In the genomic region with DNA sequence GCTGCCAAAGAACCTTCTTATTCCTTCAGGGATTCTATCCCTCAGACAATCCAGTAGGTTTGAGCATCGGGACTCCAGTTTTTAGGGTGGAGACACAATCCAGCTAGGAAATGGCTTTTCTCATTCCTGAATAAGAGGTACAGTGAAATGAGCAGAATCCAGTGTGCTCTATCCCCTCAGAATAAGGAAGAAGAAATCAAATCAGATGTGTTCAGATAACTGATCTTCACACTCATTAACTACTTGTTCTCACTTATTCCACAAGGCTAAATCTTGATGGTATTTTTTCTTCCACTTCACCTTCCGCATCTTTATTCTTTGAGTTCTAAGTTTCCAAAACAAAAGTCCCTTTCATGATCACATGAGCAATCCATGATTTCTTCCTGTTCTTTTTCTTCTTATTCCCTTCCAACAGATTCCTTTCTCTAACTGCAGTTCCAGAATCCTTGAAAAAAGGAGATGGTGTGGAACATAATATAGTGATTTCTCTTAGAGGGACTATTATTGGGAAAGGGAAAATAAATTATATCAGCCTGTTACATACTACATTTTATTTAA, we compare ENCODE assay signal across 8 cellular contexts. TPM values are rescaled to one million over a fixed set of nuclear protein-coding genes. Genes with fewer than 3 reads are reported as not detected.
A peak's percentile ranks its signal among the peaks of the same experiment; 100 is the strongest.
DNase-seq lines count a peak whose midpoint lies in the region; ATAC-seq, FAIRE-seq and TF ChIP-seq lines count a peak whose summit lies in the region.

No MANE protein-coding gene starts in this region.

- H3K4me1 ChIP-seq in A673 (ENCODE audit: insufficient read depth, low read length, poor library complexity, severe bottlenecking) (peaks cover 10% of the 10 kb centered on the region), HEK293 (ENCODE audit: control insufficient read depth, insufficient read depth, low read length) (peaks cover 2% of the 10 kb centered on the region; the same call in 1 of the 2 replicates), GM12878 (ENCODE audit: control insufficient read depth, insufficient read depth, low read length) (peaks cover 15% of the 10 kb centered on the region)

- peak overlapping the region; percentile 63 for H3K9ac ChIP-seq in GM12878 (ENCODE audit: control insufficient read depth, insufficient read depth, low read length)

- no peaks in the 10 kb centered on the region for H3K9me3 ChIP-seq in A673 (ENCODE audit: low read depth, low read length, poor library complexity, severe bottlenecking)
- H3K9me3 ChIP-seq in HEK293 (ENCODE audit: control insufficient read depth, insufficient read depth, low read depth, low read length) = no peaks in the 10 kb centered on the region
- H3K9me3 ChIP-seq in GM12878 (replicated peaks; ENCODE audit: control insufficient read depth, insufficient read depth, low read length) = no peaks in the 10 kb centered on the region

- H3K36me3 Mint-ChIP-seq in progenitor cell of endocrine pancreas (ENCODE audit: insufficient read depth) = peaks cover 2% of the 10 kb centered on the region

- WGBS in GM12878 (ENCODE audit: insufficient coverage, insufficient replicate concordance, low lambda C conversion rate, missing lambda C conversion rate) = 94% methylated on average over 2 of the region's 2 CpGs

- no peak for TF ChIP-seq CTCF in A673 (conservative IDR thresholded peaks at IDR 0.05; ENCODE audit: low read depth, low read length)
- TF ChIP-seq CTCF in HEK293 (tag by site-specific recombination; IDR thresholded peaks at IDR 0.05) = no peak
- TF ChIP-seq CTCF in GM12878 (IDR thresholded peaks at IDR 0.05 in 2 of 3, conservative IDR thresholded peaks at IDR 0.05 in 1 of 3; ENCODE audit: control insufficient read depth in 2 of 3, extremely low read depth in 1 of 3, insufficient read depth in 1 of 3, low read depth in 3 of 3, low read length in 3 of 3) = no peak
- no peak for TF ChIP-seq CTCF in progenitor cell of endocrine pancreas (IDR thresholded peaks at IDR 0.05; ENCODE audit: unreplicated experiment)

- CTCF ChIA-PET in A673 (lab: Charles Lee) (no interaction called here), HEK293 (lab: Yijun Ruan, JAX) (no interaction called here), GM12878 (lab: Yijun Ruan, JAX) (interaction anchor here (1.0 to 1.6 kb wide), 4 partner anchors 12 to 198 kb away, joined by 3 to 5 read pairs (median 4); no protein-coding TSS in a partner anchor)

- SMC1A ChIA-PET in GM12878 (lab: Charles Lee; ENCODE audit: uncharacterized antibody, unreplicated experiment) = interaction anchor here (0.9 to 6.6 kb wide), 10 partner anchors 11 to 422 kb away, joined by 3 to 29 read pairs (median 6); partner anchors contain the start of genes KHDC4 and SMG5

- POLR2A ChIA-PET in A673 (lab: Charles Lee; ENCODE audit: low non-redundant PET) = interaction anchor here (0.5 kb wide), 1 partner anchor 851 kb away, joined by 3 read pairs; no protein-coding TSS in a partner anchor
- POLR2A ChIA-PET in HEK293 (lab: Yijun Ruan, JAX) = no interaction called here
- POLR2A ChIA-PET in GM12878 (lab: Charles Lee) = interaction anchor here (0.5 to 4.3 kb wide), 8 partner anchors 22 to 120 kb away, joined by 3 to 22 read pairs (median 9); partner anchors contain the start of genes ARHGEF2 and RIT1

- no peak overlapping the region for H3K4me3 Mint-ChIP-seq in progenitor cell of endocrine pancreas (ENCODE audit: low read depth)

- no peak for TF ChIP-seq POLR2A in GM12878 (IDR thresholded peaks at IDR 0.05; ENCODE audit: low read depth, low read length)

- H3K4me2 ChIP-seq in GM12878 (ENCODE audit: control insufficient read depth, insufficient read depth) = peak overlapping the region; percentile 90

- H3K27me3 ChIP-seq in A673 (replicated peaks; ENCODE audit: insufficient read depth, low read depth, low read length, poor library complexity) = no peaks in the 10 kb centered on the region
- no peaks in the 10 kb centered on the region for H3K27me3 ChIP-seq in GM12878 (replicated peaks in 1 of 2; ENCODE audit: control insufficient read depth in 2 of 2, insufficient read depth in 2 of 2, low read length in 1 of 2)

- intact Hi-C loops in A673 (cut with micrococcal nuclease; ENCODE audit: unreplicated experiment) (no loop called here), GM12878 (cut with micrococcal nuclease; ENCODE audit: unreplicated experiment) (no loop called here)

- TSS peak; percentile 91 for BruUV-seq in A673 (replicated peaks; lab: Mats Ljungman, UMichigan)
- BruUV-seq in GM12878 (replicated peaks; lab: Mats Ljungman, UMichigan) = TSS peak; percentile 60

- H3K9me3 Mint-ChIP-seq in progenitor cell of endocrine pancreas (ENCODE audit: low read depth) = no peaks in the 10 kb centered on the region

- TF ChIP-seq EP300 in GM12878 (IDR thresholded peaks at IDR 0.05; ENCODE audit: borderline replicate concordance in 1 of 2, control insufficient read depth in 1 of 2, low read depth in 2 of 2, low read length in 2 of 2) = no peak

- no peak overlapping the region for H3K27ac Mint-ChIP-seq in progenitor cell of endocrine pancreas

- H3K4me3 ChIP-seq in A673 (ENCODE audit: low read depth, low read length, poor library complexity, severe bottlenecking) (peak overlapping the region; percentile 50), HEK293 (ENCODE audit: low read depth, low read length) (no peak overlapping the region), GM12878 (peak overlapping the region; percentile 63)

- peaks cover 8% of the 10 kb centered on the region for H3K4me1 Mint-ChIP-seq in progenitor cell of endocrine pancreas (ENCODE audit: low read depth)

- no peak for TF ChIP-seq RAD21 in GM12878 (IDR thresholded peaks at IDR 0.05; ENCODE audit: insufficient read depth, low read depth, low read length)

- in situ Hi-C loops in GM12878 (cut with MboI) = no loop called here

- H3K27ac ChIP-seq in A673 (ENCODE audit: low read depth, low read length, poor library complexity, severe bottlenecking) (peak overlapping the region; percentile 73), HEK293 (ENCODE audit: extremely low read depth, low read depth, low read length) (peak overlapping the region; percentile 27; the same call in 1 of the 2 replicates), GM12878 (ENCODE audit: control insufficient read depth, insufficient read depth) (peak overlapping the region; percentile 63)

- peaks cover 14% of the 10 kb centered on the region for H3K79me2 ChIP-seq in GM12878 (ENCODE audit: control insufficient read depth, insufficient read depth, low read length)

- RAD21 ChIA-PET in GM12878 (lab: Charles Lee; ENCODE audit: unreplicated experiment) = interaction anchor here (1.0 to 2.3 kb wide), 6 partner anchors 21 to 206 kb away, joined by 3 to 11 read pairs (median 4); no protein-coding TSS in a partner anchor

- no peaks in the 10 kb centered on the region for H4K20me1 ChIP-seq in GM12878 (ENCODE audit: control insufficient read depth, insufficient read depth)

- H3K27me3 Mint-ChIP-seq in progenitor cell of endocrine pancreas = peaks cover 22% of the 10 kb centered on the region

- H3K36me3 ChIP-seq in A673 (ENCODE audit: insufficient read depth, low read length, poor library complexity, severe bottlenecking) (no peaks in the 10 kb centered on the region), HEK293 (ENCODE audit: control insufficient read depth in 2 of 2, insufficient read depth in 1 of 2, low read length in 2 of 2) (no peaks in the 10 kb centered on the region), GM12878 (ENCODE audit: control insufficient read depth in 2 of 2, insufficient read depth in 2 of 2, low read length in 1 of 2) (no peaks in the 10 kb centered on the region)

- ATAC-seq in GM12878 (no peak), GM19328 (IDR thresholded peaks at IDR 0.05; ENCODE audit: unreplicated experiment) (no peak), HG02970 (IDR thresholded peaks at IDR 0.05; ENCODE audit: low FRiP score, unreplicated experiment) (no peak)

- H2AFZ ChIP-seq in GM12878 (ENCODE audit: control insufficient read depth, low read depth, low read length) = peak overlapping the region; percentile 90

- FAIRE-seq in GM12878 (lab: Jason Lieb, UNC) = no peak

- DNase-seq in A673 (ENCODE audit: low spot score) (no peak), GM12878 (ENCODE audit: low read depth, low spot score) (no peak), midbrain (lab: John Stamatoyannopoulos, UW) (peak; percentile 69), progenitor cell of endocrine pancreas (ENCODE audit: low spot score, unreplicated experiment) (no peak), cerebellar cortex (ENCODE audit: low spot score) (no peak)

RNA-seq across cellular contexts. Expression of gene SYT11, which starts 1.7 kb away (rescaled TPM):
- total RNA-seq in A673 (2021) = 10.2 and 10.6 TPM in 2 replicates
- total RNA-seq in GM12878 (2013; cell fraction: nucleolus; rRNA removed) = 9.3 and 9.4 TPM in 2 replicates
- total RNA-seq in GM12878 (2014; rRNA removed) = 15.6 and 17.5 TPM in 2 replicates
- 14.1 and 14.3 TPM in 2 replicates for total RNA-seq in GM12878 (2014; rRNA removed; fragmentation: Illumina TruSeq; extraction: Trizol)
- 14.1 and 14.3 TPM in 2 replicates for total RNA-seq in GM12878 (2021)
- 10.9 TPM for polyA plus RNA-seq in GM12878 (2011; ENCODE audit: low read depth)
- polyA plus RNA-seq in GM12878 (2011; rRNA removed) = 21.2 and 21.5 TPM in 2 replicates
- polyA plus RNA-seq in GM12878 (2011; cell fraction: cytosol; rRNA removed) = 15.6 and 16.0 TPM in 2 replicates
- polyA plus RNA-seq in GM12878 (2011; cell fraction: nucleus; rRNA removed) = 6.5 and 7.9 TPM in 2 replicates
- 11.8 and 15.2 TPM in 2 replicates for polyA plus RNA-seq in GM12878 (2012)
- polyA plus RNA-seq in GM12878 (2014; fragmentation: Illumina TruSeq; extraction: Trizol) = 16.2 and 17.4 TPM in 2 replicates
- 1 to 10 TPM; 7.7 to 7.8 TPM for polyA plus RNA-seq in GM12878 (2014; fragmentation: Nextera tagmentation; extraction: Ambion mirVana)
- 11.0 and 11.3 TPM in 2 replicates for polyA plus RNA-seq in GM12878 (2014; rRNA removed)
- polyA plus RNA-seq in GM12878 (2016; fragmentation: Nextera tagmentation; extraction: Ambion mirVana) = 10 to 100 TPM; 12.1 to 13.0 TPM
- polyA minus RNA-seq in GM12878 (2011; rRNA and poly(A)+ RNA removed) = 30.2 and 31.3 TPM in 2 replicates
- polyA minus RNA-seq in GM12878 (2011; cell fraction: cytosol; rRNA and poly(A)+ RNA removed) = 9.4 and 10.4 TPM in 2 replicates
- polyA minus RNA-seq in GM12878 (2011; cell fraction: nucleus; rRNA and poly(A)+ RNA removed) = 4.2 and 7.4 TPM in 2 replicates
- total RNA-seq in progenitor cell of endocrine pancreas = 1.7 and 2.0 TPM in 2 replicates

RNA-seq across cellular contexts. Expression of gene GON4L, which starts 4.0 kb away (rescaled TPM):
- total RNA-seq in A673 (2021) (55.7 and 59.9 TPM in 2 replicates), GM12878 (2014; rRNA removed) (23.4 and 27.1 TPM in 2 replicates), GM12878 (2014; rRNA removed; fragmentation: Illumina TruSeq; extraction: Trizol) (26.0 and 27.1 TPM in 2 replicates), GM12878 (2021) (34.6 and 38.8 TPM in 2 replicates), progenitor cell of endocrine pancreas (69.4 and 73.2 TPM in 2 replicates)
- 162 and 174 TPM in 2 replicates for total RNA-seq in GM12878 (2013; cell fraction: nucleolus; rRNA removed)
- 19.3 TPM for polyA plus RNA-seq in GM12878 (2011; ENCODE audit: low read depth)
- polyA plus RNA-seq in GM12878 (2011; rRNA removed) (25.9 and 26.9 TPM in 2 replicates), GM12878 (2014; fragmentation: Illumina TruSeq; extraction: Trizol) (28.9 and 29.8 TPM in 2 replicates), GM12878 (2014; fragmentation: Nextera tagmentation; extraction: Ambion mirVana) (10 to 100 TPM; 17.7 to 29.3 TPM), GM12878 (2014; rRNA removed) (21.6 and 22.5 TPM in 2 replicates), GM12878 (2016; fragmentation: Nextera tagmentation; extraction: Ambion mirVana) (10 to 100 TPM; 40.5 to 40.7 TPM)
- polyA plus RNA-seq in GM12878 (2011; cell fraction: cytosol; rRNA removed) = 21.7 and 27.0 TPM in 2 replicates
- polyA plus RNA-seq in GM12878 (2011; cell fraction: nucleus; rRNA removed) = 57.5 and 62.5 TPM in 2 replicates
- 22.5 and 26.2 TPM in 2 replicates for polyA plus RNA-seq in GM12878 (2012)
- 50.1 and 83.3 TPM in 2 replicates for polyA minus RNA-seq in GM12878 (2011; rRNA and poly(A)+ RNA removed)
- 11.9 and 20.0 TPM in 2 replicates for polyA minus RNA-seq in GM12878 (2011; cell fraction: cytosol; rRNA and poly(A)+ RNA removed)
- polyA minus RNA-seq in GM12878 (2011; cell fraction: nucleus; rRNA and poly(A)+ RNA removed) = 27.8 and 41.0 TPM in 2 replicates

RNA-seq across cellular contexts. Expression of gene RIT1, which starts 50.1 kb away (rescaled TPM):
- total RNA-seq in A673 (2021) (27.5 and 29.6 TPM in 2 replicates), GM12878 (2014; rRNA removed) (6.8 and 10.6 TPM in 2 replicates), GM12878 (2014; rRNA removed; fragmentation: Illumina TruSeq; extraction: Trizol) (12.5 and 13.0 TPM in 2 replicates), GM12878 (2021) (13.1 and 16.7 TPM in 2 replicates), progenitor cell of endocrine pancreas (28.3 and 30.1 TPM in 2 replicates)
- total RNA-seq in GM12878 (2013; cell fraction: nucleolus; rRNA removed) = 34.5 and 36.9 TPM in 2 replicates
- 12.1 TPM for polyA plus RNA-seq in GM12878 (2011; ENCODE audit: low read depth)
- polyA plus RNA-seq in GM12878 (2011; rRNA removed) (61.5 and 77.0 TPM in 2 replicates), GM12878 (2014; fragmentation: Illumina TruSeq; extraction: Trizol) (13.9 and 16.5 TPM in 2 replicates), GM12878 (2014; fragmentation: Nextera tagmentation; extraction: Ambion mirVana) (10 to 100 TPM; 25.2 to 30.3 TPM), GM12878 (2014; rRNA removed) (11.0 and 12.0 TPM in 2 replicates), GM12878 (2016; fragmentation: Nextera tagmentation; extraction: Ambion mirVana) (10 to 100 TPM; 12.4 to 13.6 TPM)
- polyA plus RNA-seq in GM12878 (2011; cell fraction: cytosol; rRNA removed) = 34.2 and 49.2 TPM in 2 replicates
- 30.1 and 40.6 TPM in 2 replicates for polyA plus RNA-seq in GM12878 (2011; cell fraction: nucleus; rRNA removed)
- polyA plus RNA-seq in GM12878 (2012) = 12.2 and 18.3 TPM in 2 replicates
- 52.5 and 66.0 TPM in 2 replicates for polyA minus RNA-seq in GM12878 (2011; rRNA and poly(A)+ RNA removed)
- 12.6 and 21.1 TPM in 2 replicates for polyA minus RNA-seq in GM12878 (2011; cell fraction: cytosol; rRNA and poly(A)+ RNA removed)
- 10.4 and 20.4 TPM in 2 replicates for polyA minus RNA-seq in GM12878 (2011; cell fraction: nucleus; rRNA and poly(A)+ RNA removed)
